ENCODE assay signal across 17 cellular contexts in the genomic region with DNA sequence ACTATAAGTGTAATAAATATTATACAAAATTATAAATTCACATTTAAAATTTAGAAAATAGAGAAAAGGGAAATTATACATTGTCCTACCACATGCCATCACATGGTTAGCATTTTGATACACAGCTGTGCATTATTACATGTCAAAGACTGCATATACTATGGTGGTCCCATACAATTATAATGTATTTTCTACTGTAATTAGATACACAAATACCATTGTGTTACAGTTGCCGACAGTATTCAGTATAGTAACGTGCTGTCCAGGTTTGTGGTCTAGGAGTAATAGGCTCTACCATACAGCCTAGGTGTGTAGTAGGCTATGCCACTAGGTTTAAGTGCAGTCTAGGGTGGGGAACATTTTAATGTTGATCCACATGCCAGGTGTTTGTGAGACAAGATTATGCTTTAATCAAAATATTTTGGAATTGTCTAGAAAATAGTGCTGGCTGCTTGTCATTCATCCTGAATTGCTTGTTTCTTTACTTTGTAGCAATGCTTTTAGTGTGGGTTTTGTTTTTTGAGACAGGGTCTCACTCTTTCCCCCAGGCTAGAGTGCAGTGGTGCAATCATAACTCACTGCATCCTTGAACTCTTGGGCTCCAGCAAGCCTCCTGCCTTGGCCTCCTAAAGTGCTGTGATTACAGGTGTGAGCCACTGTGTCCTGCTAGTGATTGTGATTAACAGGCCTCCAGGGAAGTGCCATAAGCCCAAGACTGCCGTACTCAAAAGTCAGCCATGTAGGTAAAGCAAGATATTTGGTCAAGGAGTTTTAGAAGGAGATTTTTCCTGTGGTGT. TPM values are rescaled to one million over a fixed set of nuclear protein-coding genes. Genes with fewer than 3 reads are reported as not detected.
DNase-seq lines count a peak whose midpoint lies in the region; ATAC-seq and TF ChIP-seq lines count a peak whose summit lies in the region.
"Had no signal": no experiment of that assay in that cellular context is flagged by ENCODE, and none has a peak within 500 bp of the region (broad histone marks: within the 10 kb centered on the region; RNA-seq: fewer than 3 reads in every experiment).

No MANE protein-coding gene starts in this region.

- no peak for TF ChIP-seq CTCF in cardiac muscle cell (IDR thresholded peaks at IDR 0.05; ENCODE audit: low read depth, low read length)
- TF ChIP-seq CTCF in right atrium auricular region (IDR thresholded peaks at IDR 0.05): no peak
- no peak for TF ChIP-seq CTCF in mesothelial cell of epicardium (IDR thresholded peaks at IDR 0.05; ENCODE audit: unreplicated experiment)

- H3K27me3 ChIP-seq in cardiac muscle cell (no peaks in the 10 kb centered on the region), right atrium auricular region (no peaks in the 10 kb centered on the region)
- H3K27me3 ChIP-seq: SJCRH30 had no signal

- ATAC-seq in GM18519 (IDR thresholded peaks at IDR 0.05; ENCODE audit: low FRiP score, unreplicated experiment): no peak
- ATAC-seq: lower lobe of right lung had no signal

- H3K27ac ChIP-seq in cardiac muscle cell (peak overlapping the region; percentile 71), right atrium auricular region (peak overlapping the region in 1 of 2 donors; percentile 6)
- H3K27ac ChIP-seq: KMS-11, lower lobe of right lung, SJCRH30 had no signal

- peaks cover 4% of the 10 kb centered on the region for H3K36me3 Mint-ChIP-seq in activated naive CD8-positive, alpha-beta T cell treated with anti-CD3 and anti-CD28 coated beads for 36 hours
- peaks cover 14% of the 10 kb centered on the region for H3K36me3 Mint-ChIP-seq in mesothelial cell of epicardium

- H3K4me3 Mint-ChIP-seq in activated naive CD8-positive, alpha-beta T cell treated with anti-CD3 and anti-CD28 coated beads for 36 hours: no peak overlapping the region
- no peak overlapping the region for H3K4me3 Mint-ChIP-seq in mesothelial cell of epicardium
- H3K4me3 Mint-ChIP-seq: neural crest cell had no signal

- H3K36me3 ChIP-seq in cardiac muscle cell: peaks cover 46% of the 10 kb centered on the region
- H3K36me3 ChIP-seq in right atrium auricular region: peaks cover 69% of the 10 kb centered on the region

- no peaks in the 10 kb centered on the region for H3K4me1 ChIP-seq in cardiac muscle cell (ENCODE audit: low read depth)
- peaks cover 0 to 45% of the 10 kb centered on the region in 2 donors for H3K4me1 ChIP-seq in right atrium auricular region
- H3K4me1 ChIP-seq: SJCRH30 had no signal

- H3K4me1 Mint-ChIP-seq in activated naive CD8-positive, alpha-beta T cell treated with anti-CD3 and anti-CD28 coated beads for 36 hours: peaks cover 29% of the 10 kb centered on the region
- peaks cover 7% of the 10 kb centered on the region for H3K4me1 Mint-ChIP-seq in mesothelial cell of epicardium

- H3K9me3 ChIP-seq in cardiac muscle cell (ENCODE audit: low read depth): no peaks in the 10 kb centered on the region
- H3K9me3 ChIP-seq in right atrium auricular region: no peaks in the 10 kb centered on the region
- H3K9me3 ChIP-seq: lower lobe of right lung, SJCRH30 had no signal

- H3K9me3 Mint-ChIP-seq in activated naive CD8-positive, alpha-beta T cell treated with anti-CD3 and anti-CD28 coated beads for 36 hours: no peaks in the 10 kb centered on the region
- no peaks in the 10 kb centered on the region for H3K9me3 Mint-ChIP-seq in mesothelial cell of epicardium
- H3K9me3 Mint-ChIP-seq: neural crest cell had no signal

- H3K27ac Mint-ChIP-seq in activated naive CD8-positive, alpha-beta T cell treated with anti-CD3 and anti-CD28 coated beads for 36 hours: peak overlapping the region; percentile 16
- peak overlapping the region; percentile 28 for H3K27ac Mint-ChIP-seq in mesothelial cell of epicardium

- no peak for DNase-seq in cardiac muscle cell (ENCODE audit: low read depth in 1 of 2, low spot score in 1 of 2)
- no peak for DNase-seq in right atrium auricular region (ENCODE audit: low spot score)
- DNase-seq in activated naive CD8-positive, alpha-beta T cell treated with anti-CD3 and anti-CD28 coated beads for 36 hours: no peak
- no peak for DNase-seq in mesothelial cell of epicardium (ENCODE audit: low spot score in 2 of 2, unreplicated experiment in 2 of 2)
- no peak for DNase-seq in NCI-H1105 (lab: John Stamatoyannopoulos, UW)
- no peak for DNase-seq in hepatic stellate cell (ENCODE audit: low spot score)
- DNase-seq in SKM-1 treated with dmso at 0.1 percent for 144 hours (lab: John Stamatoyannopoulos, UW; ENCODE audit: unreplicated experiment): no peak
- DNase-seq: aorta; DMS53; lower lobe of right lung; NCI-H1436; NCI-H446 treated with DMSO at 0.1 percent for 48 hours; SJCRH30; stimulated activated CD4-positive, alpha-beta T cell treated with anti-CD3 and anti-CD28 coated beads, Interleukin-4, amount 100 ng/mL, for 24 hours had no signal

- H3K4me3 ChIP-seq in cardiac muscle cell (no peak overlapping the region), right atrium auricular region (no peak overlapping the region)
- H3K4me3 ChIP-seq: lower lobe of right lung, SJCRH30 had no signal

- no peaks in the 10 kb centered on the region for H3K27me3 Mint-ChIP-seq in activated naive CD8-positive, alpha-beta T cell treated with anti-CD3 and anti-CD28 coated beads for 36 hours
- H3K27me3 Mint-ChIP-seq in mesothelial cell of epicardium (ENCODE audit: low read depth): no peaks in the 10 kb centered on the region

RNA-seq across cellular contexts. Expression of a gene that starts 39.0 kb away (rescaled TPM):
- 231 and 335 TPM in 2 replicates for total RNA-seq in cardiac muscle cell
- polyA plus RNA-seq in cardiac muscle cell: 629 and 743 TPM in 2 replicates
- 100 to 1,000 TPM; 585 to 760 TPM for total RNA-seq in right atrium auricular region
- total RNA-seq in activated naive CD8-positive, alpha-beta T cell treated with anti-CD3 and anti-CD28 coated beads for 36 hours: 10 to 100 TPM; 56.7 to 57.5 TPM
- 192 to 199 TPM (median 193 TPM) in 3 replicates for total RNA-seq in mesothelial cell of epicardium
